ENCODE assay signal across 8 cellular contexts in genomic region chr16:74698220-74698619, GRCh38. TPM values are rescaled to one million over a fixed set of nuclear protein-coding genes. Genes with fewer than 3 reads are reported as not detected.
DNase-seq lines count a peak whose midpoint lies in the region; ATAC-seq and TF ChIP-seq lines count a peak whose summit lies in the region.

No MANE protein-coding gene starts in this region.

- POLR2A ChIA-PET in Panc1 (lab: Charles Lee) = no interaction called here

- intact Hi-C loops in Panc1 (cut with micrococcal nuclease; ENCODE audit: unreplicated experiment) = no loop called here
- intact Hi-C loops in right cardiac atrium (cut with DNase I) = no loop called here

- peak overlapping the region; percentile 44; the same call in 1 of the 2 replicates for H3K27ac ChIP-seq in Panc1 (ENCODE audit: low read length)
- no peak overlapping the region for H3K27ac ChIP-seq in right cardiac atrium (ENCODE audit: low read length)

- peak overlapping the region; percentile 100 for H3K4me3 Mint-ChIP-seq in stimulated activated naive CD8-positive, alpha-beta T cell treated with anti-CD3 and anti-CD28 coated beads, Interleukin-15, Interleukin-2, amounts not matched to agents 100 ng/mL and 50 ng/mL, for 24 hours
- no peak overlapping the region for H3K4me3 Mint-ChIP-seq in glutamatergic neuron (ENCODE audit: unreplicated experiment)

- H3K4me3 ChIP-seq in Panc1 (ENCODE audit: low read depth in 2 of 2, low read length in 2 of 2) (peak overlapping the region; percentile 2 to 35; a peak in 3 of 4 replicates), right cardiac atrium (ENCODE audit: low read length) (no peak overlapping the region)

- DNase-seq in stimulated activated naive CD8-positive, alpha-beta T cell treated with anti-CD3 and anti-CD28 coated beads, Interleukin-15, Interleukin-2, amounts not matched to agents 100 U/mL and 50 U/mL, for 24 hours = no peak
- DNase-seq in Panc1 (ENCODE audit: low read depth, low spot score) = no peak
- DNase-seq in fibroblast of gingiva (ENCODE audit: low read depth) = peak; percentile 4
- no peak for DNase-seq in omental fat pad (ENCODE audit: low spot score)
- no peak for DNase-seq in glutamatergic neuron
- DNase-seq in right cardiac atrium = no peak
- DNase-seq in NCI-H2171 (lab: John Stamatoyannopoulos, UW) = no peak

- H3K27me3 ChIP-seq in Panc1 (ENCODE audit: control insufficient read depth, insufficient read depth, low read length) (no peaks in the 10 kb centered on the region), right cardiac atrium (ENCODE audit: control insufficient read depth, insufficient read depth) (no peaks in the 10 kb centered on the region)

- BruUV-seq in Panc1 (replicated peaks; lab: Mats Ljungman, UMichigan) = no TSS peak

- H3K4me1 Mint-ChIP-seq in stimulated activated naive CD8-positive, alpha-beta T cell treated with anti-CD3 and anti-CD28 coated beads, Interleukin-15, Interleukin-2, amounts not matched to agents 100 ng/mL and 50 ng/mL, for 24 hours (ENCODE audit: low read depth) = peaks cover 66% of the 10 kb centered on the region
- H3K4me1 Mint-ChIP-seq in glutamatergic neuron (ENCODE audit: low read depth, unreplicated experiment) = no peaks in the 10 kb centered on the region

- no peak for ATAC-seq in stimulated activated naive CD8-positive, alpha-beta T cell treated with anti-CD3 and anti-CD28 coated beads, Interleukin-15, Interleukin-2, amounts not matched to agents 100 U/mL and 50 U/mL, for 24 hours
- no peak for ATAC-seq in Panc1
- no peak for ATAC-seq in omental fat pad (ENCODE audit: low FRiP score)
- ATAC-seq in right cardiac atrium = no peak

- peak overlapping the region; percentile 52 for H3K27ac Mint-ChIP-seq in stimulated activated naive CD8-positive, alpha-beta T cell treated with anti-CD3 and anti-CD28 coated beads, Interleukin-15, Interleukin-2, amounts not matched to agents 100 ng/mL and 50 ng/mL, for 24 hours
- H3K27ac Mint-ChIP-seq in glutamatergic neuron (ENCODE audit: unreplicated experiment) = no peak overlapping the region

- CTCF ChIA-PET in Panc1 (lab: Charles Lee) = interaction anchor here (0.5 kb wide), 1 partner anchor 14 kb away, joined by 3 read pairs; no protein-coding TSS in a partner anchor

- in situ Hi-C loops in Panc1 (cut with HindIII; ENCODE audit: low pct_unique_long_range_greater_than_20kb, low sequenced_read_pairs) = no loop called here

- TF ChIP-seq CTCF in Panc1 (IDR thresholded peaks at IDR 0.05) (no peak), omental fat pad (IDR thresholded peaks at IDR 0.05) (no peak), glutamatergic neuron (IDR thresholded peaks at IDR 0.05; ENCODE audit: partially characterized antibody, unreplicated experiment) (no peak)

- H3K4me1 ChIP-seq in Panc1 (ENCODE audit: control insufficient read depth, insufficient read depth, low read length) (no peaks in the 10 kb centered on the region; the same call in 1 of the 2 replicates), right cardiac atrium (ENCODE audit: control insufficient read depth, insufficient read depth, low read length) (no peaks in the 10 kb centered on the region)

- H3K9me3 ChIP-seq in Panc1 (ENCODE audit: control insufficient read depth, insufficient read depth, low read depth, low read length) = no peaks in the 10 kb centered on the region
- no peaks in the 10 kb centered on the region for H3K9me3 ChIP-seq in right cardiac atrium (ENCODE audit: control insufficient read depth, low read length)

- H3K36me3 Mint-ChIP-seq in stimulated activated naive CD8-positive, alpha-beta T cell treated with anti-CD3 and anti-CD28 coated beads, Interleukin-15, Interleukin-2, amounts not matched to agents 100 ng/mL and 50 ng/mL, for 24 hours (ENCODE audit: low read depth) = peaks cover 40% of the 10 kb centered on the region
- H3K36me3 Mint-ChIP-seq in glutamatergic neuron (ENCODE audit: unreplicated experiment) = no peaks in the 10 kb centered on the region

- no peaks in the 10 kb centered on the region for H3K36me3 ChIP-seq in Panc1 (ENCODE audit: control insufficient read depth, insufficient read depth, low read length)

- 64% methylated on average over 4 of the region's 4 CpGs for WGBS in right cardiac atrium

- no peaks in the 10 kb centered on the region for H3K9me3 Mint-ChIP-seq in stimulated activated naive CD8-positive, alpha-beta T cell treated with anti-CD3 and anti-CD28 coated beads, Interleukin-15, Interleukin-2, amounts not matched to agents 100 ng/mL and 50 ng/mL, for 24 hours
- no peaks in the 10 kb centered on the region for H3K9me3 Mint-ChIP-seq in glutamatergic neuron (ENCODE audit: unreplicated experiment)

- H3K27me3 Mint-ChIP-seq in stimulated activated naive CD8-positive, alpha-beta T cell treated with anti-CD3 and anti-CD28 coated beads, Interleukin-15, Interleukin-2, amounts not matched to agents 100 ng/mL and 50 ng/mL, for 24 hours = no peaks in the 10 kb centered on the region
- peaks cover 8% of the 10 kb centered on the region for H3K27me3 Mint-ChIP-seq in glutamatergic neuron (ENCODE audit: unreplicated experiment)

RNA-seq across cellular contexts. Expression of gene MLKL, which starts 2.4 kb away (rescaled TPM):
- total RNA-seq in Panc1 (2021; ENCODE audit: unreplicated experiment) = 4.8 TPM
- polyA plus RNA-seq in Panc1 (2012; ENCODE audit: insufficient read length) = 4.3 TPM
- total RNA-seq in omental fat pad = 10 to 100 TPM; 18.4 to 47.9 (median 31.9) TPM
- total RNA-seq in glutamatergic neuron (ENCODE audit: unreplicated experiment) = not detected
- total RNA-seq in right cardiac atrium = 10 to 100 TPM in 1 of 4 donors, 1 to 10 TPM in 3; 4.7 to 10.4 (median 6.4) TPM
- polyA plus RNA-seq in right cardiac atrium = 4.7 TPM

RNA-seq across cellular contexts. Expression of gene RFWD3, which starts 31.5 kb away (rescaled TPM):
- total RNA-seq in Panc1 (2021; ENCODE audit: unreplicated experiment) = 53.7 TPM
- 16.0 TPM for polyA plus RNA-seq in Panc1 (2012; ENCODE audit: insufficient read length)
- 10 to 100 TPM in 3 of 4 donors, 1 to 10 TPM in 1; 8.9 to 23.5 (median 19.8) TPM for total RNA-seq in omental fat pad
- total RNA-seq in glutamatergic neuron (ENCODE audit: unreplicated experiment) = 30.5 TPM
- 1 to 10 TPM; 6.2 to 7.9 (median 6.7) TPM for total RNA-seq in right cardiac atrium
- 2.9 TPM for polyA plus RNA-seq in right cardiac atrium
